Comparison of ENCODE assay signal across 15 cellular contexts in the genomic region with DNA sequence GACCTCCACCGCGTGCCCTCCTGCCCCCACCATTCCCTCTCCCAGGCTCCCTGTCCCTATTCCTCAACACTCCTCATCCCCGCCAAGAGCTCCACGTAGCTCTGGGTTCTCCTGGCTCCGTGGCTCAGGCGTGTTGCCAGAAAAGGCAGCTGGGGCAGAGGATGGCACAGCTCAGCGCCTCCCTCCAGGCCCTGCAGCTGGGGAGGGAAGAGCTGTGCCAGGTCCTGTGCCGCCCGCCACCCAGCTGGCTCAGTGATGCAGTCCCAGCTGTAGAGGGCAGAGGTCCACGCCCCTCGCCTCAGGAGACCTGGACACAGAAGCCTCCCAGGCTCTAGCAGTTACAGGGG. TPM values are rescaled to one million over a fixed set of nuclear protein-coding genes. Genes with fewer than 3 reads are reported as not detected.
A peak's percentile ranks its signal among the peaks of the same experiment; 100 is the strongest.
DNase-seq lines count a peak whose midpoint lies in the region; TF ChIP-seq lines count a peak whose summit lies in the region.
"Had no signal": no experiment of that assay in that cellular context is flagged by ENCODE, and none has a peak within 500 bp of the region (broad histone marks: within the 10 kb centered on the region; RNA-seq: fewer than 3 reads in every experiment).

No MANE protein-coding gene starts in this region.

- H3K27me3 ChIP-seq in esophagus squamous epithelium (no peaks in the 10 kb centered on the region), uterus (no peaks in the 10 kb centered on the region), Caco-2 (replicated peaks; ENCODE audit: control insufficient read depth, insufficient read depth, low read length) (no peaks in the 10 kb centered on the region)

- H3K4me3 ChIP-seq in esophagus squamous epithelium (no peak overlapping the region), uterus (no peak overlapping the region), Caco-2 (ENCODE audit: low read depth, low read length) (no peak overlapping the region)

- H3K4me1 ChIP-seq in esophagus squamous epithelium (peaks cover 34 to 71% (median 49%) of the 10 kb centered on the region in 3 donors), uterus (peaks cover 16 to 43% of the 10 kb centered on the region in 2 donors), Caco-2 (no peaks in the 10 kb centered on the region; the same call in none of the 2 replicates)

- peak overlapping the region; percentile 7 to 91 (median 83) for H3K27ac ChIP-seq in esophagus squamous epithelium
- H3K27ac ChIP-seq in uterus, result peak overlapping the region; percentile 39 to 89
- H3K27ac ChIP-seq: HL-60 had no signal

- TF ChIP-seq CTCF in esophagus squamous epithelium (IDR thresholded peaks at IDR 0.05) (no peak), uterus (IDR thresholded peaks at IDR 0.05) (no peak), Caco-2 (IDR thresholded peaks at IDR 0.05; ENCODE audit: insufficient read depth in 1 of 2, low read depth in 1 of 2, low read length in 1 of 2, severe bottlenecking in 1 of 2, unreplicated experiment in 1 of 2) (no peak)

- peak overlapping the region; percentile 50 for H3K27ac Mint-ChIP-seq in activated T-cell treated with anti-CD3 and anti-CD28 coated beads, Interleukin-2, amount 50 U/mL, for 24 hours
- no peak overlapping the region for H3K27ac Mint-ChIP-seq in activated naive CD4-positive, alpha-beta T cell treated with anti-CD3 and anti-CD28 coated beads for 36 hours
- H3K27ac Mint-ChIP-seq in Caco-2 (ENCODE audit: unreplicated experiment), result no peak overlapping the region
- H3K27ac Mint-ChIP-seq: effector memory CD8-positive, alpha-beta T cell had no signal

- H3K4me1 Mint-ChIP-seq in activated T-cell treated with anti-CD3 and anti-CD28 coated beads, Interleukin-2, amount 50 U/mL, for 24 hours (ENCODE audit: low read depth), result peaks cover 37% of the 10 kb centered on the region
- H3K4me1 Mint-ChIP-seq in activated naive CD4-positive, alpha-beta T cell treated with anti-CD3 and anti-CD28 coated beads for 36 hours (ENCODE audit: low read depth), result peaks cover 26% of the 10 kb centered on the region
- H3K4me1 Mint-ChIP-seq in Caco-2 (ENCODE audit: low read depth, unreplicated experiment), result no peaks in the 10 kb centered on the region

- no peak for DNase-seq in activated T-cell treated with anti-CD3 and anti-CD28 coated beads, Interleukin-2, amount 50 U/mL, for 24 hours
- DNase-seq in activated T-cell treated with anti-CD3 and anti-CD28 coated beads, Interleukin-2, amount 50 U/mL, for 1 hour, result no peak
- DNase-seq in esophagus squamous epithelium (lab: John Stamatoyannopoulos, UW), result no peak
- DNase-seq in mucosa of gallbladder (ENCODE audit: low spot score), result peak; percentile 40
- no peak for DNase-seq in uterus
- no peak for DNase-seq in activated naive CD4-positive, alpha-beta T cell treated with anti-CD3 and anti-CD28 coated beads for 36 hours
- DNase-seq in NCI-H1417 (lab: John Stamatoyannopoulos, UW), result no peak
- DNase-seq in Caco-2, result no peak
- DNase-seq: activated CD4-positive, alpha-beta T cell treated with anti-CD3 and anti-CD28 coated beads, Interleukin-2, amount 50 U/mL, for 1 hour; effector memory CD8-positive, alpha-beta T cell; NK-92 treated with Interleukin-12 subunit alpha and Interleukin-12 subunit beta, amount 100 ng/mL, for 24 hours; small intestine had no signal

- H3K36me3 ChIP-seq in esophagus squamous epithelium (peaks cover 16 to 62% (median 17%) of the 10 kb centered on the region in 3 donors), uterus (no peaks in the 10 kb centered on the region), Caco-2 (ENCODE audit: control insufficient read depth, insufficient read depth, low read length) (peaks cover 6% of the 10 kb centered on the region)

- intact Hi-C loops in esophagus squamous epithelium (cut with DNase I) (no loop called here), uterus (cut with DNase I; ENCODE audit: low total_unique reads) (no loop called here), Caco-2 (cut with micrococcal nuclease; ENCODE audit: unreplicated experiment) (no loop called here)
- intact Hi-C loops in activated naive CD4-positive, alpha-beta T cell treated with anti-CD3 and anti-CD28 coated beads for 36 hours (cut with micrococcal nuclease), result no loop called here

- no peaks in the 10 kb centered on the region for H3K27me3 Mint-ChIP-seq in activated T-cell treated with anti-CD3 and anti-CD28 coated beads, Interleukin-2, amount 50 U/mL, for 24 hours
- H3K27me3 Mint-ChIP-seq in activated naive CD4-positive, alpha-beta T cell treated with anti-CD3 and anti-CD28 coated beads for 36 hours (ENCODE audit: low read depth), result no peaks in the 10 kb centered on the region
- H3K27me3 Mint-ChIP-seq in Caco-2 (ENCODE audit: insufficient read depth, unreplicated experiment), result no peaks in the 10 kb centered on the region
- H3K27me3 Mint-ChIP-seq: effector memory CD8-positive, alpha-beta T cell had no signal

- CTCF ChIA-PET in activated naive CD4-positive, alpha-beta T cell treated with anti-CD3 and anti-CD28 coated beads for 36 hours (lab: Charles Lee), result interaction anchor here (0.6 kb wide), 1 partner anchor 206 kb away, joined by 4 read pairs; no protein-coding TSS in a partner anchor
- CTCF ChIA-PET in Caco-2 (lab: Charles Lee), result no interaction called here

- peaks cover 78% of the 10 kb centered on the region for H3K36me3 Mint-ChIP-seq in activated T-cell treated with anti-CD3 and anti-CD28 coated beads, Interleukin-2, amount 50 U/mL, for 24 hours (ENCODE audit: low read depth)
- peaks cover 13% of the 10 kb centered on the region for H3K36me3 Mint-ChIP-seq in activated naive CD4-positive, alpha-beta T cell treated with anti-CD3 and anti-CD28 coated beads for 36 hours (ENCODE audit: low read depth)
- H3K36me3 Mint-ChIP-seq in Caco-2 (ENCODE audit: insufficient read depth, unreplicated experiment), result peaks cover 41% of the 10 kb centered on the region

- no peak overlapping the region for H3K4me3 Mint-ChIP-seq in activated T-cell treated with anti-CD3 and anti-CD28 coated beads, Interleukin-2, amount 50 U/mL, for 24 hours
- H3K4me3 Mint-ChIP-seq in activated naive CD4-positive, alpha-beta T cell treated with anti-CD3 and anti-CD28 coated beads for 36 hours, result no peak overlapping the region
- H3K4me3 Mint-ChIP-seq in Caco-2 (ENCODE audit: unreplicated experiment), result no peak overlapping the region
- H3K4me3 Mint-ChIP-seq: effector memory CD8-positive, alpha-beta T cell had no signal

- no peaks in the 10 kb centered on the region for H3K9me3 ChIP-seq in esophagus squamous epithelium
- H3K9me3 ChIP-seq in uterus, result no peaks in the 10 kb centered on the region
- no peaks in the 10 kb centered on the region for H3K9me3 ChIP-seq in Caco-2

- BruUV-seq in Caco-2 (replicated peaks; lab: Mats Ljungman, UMichigan), result no TSS peak

- POLR2A ChIA-PET in Caco-2 (lab: Charles Lee), result no interaction called here

- no peak for TF ChIP-seq POLR2A in esophagus squamous epithelium (IDR thresholded peaks at IDR 0.05)
- no peak for TF ChIP-seq POLR2A in uterus (IDR thresholded peaks at IDR 0.05)

- 32% methylated on average over 3 to 7 of the region's 11 CpGs for WGBS in esophagus squamous epithelium, 2 donors

- H3K9me3 Mint-ChIP-seq in activated T-cell treated with anti-CD3 and anti-CD28 coated beads, Interleukin-2, amount 50 U/mL, for 24 hours, result no peaks in the 10 kb centered on the region
- no peaks in the 10 kb centered on the region for H3K9me3 Mint-ChIP-seq in activated naive CD4-positive, alpha-beta T cell treated with anti-CD3 and anti-CD28 coated beads for 36 hours
- H3K9me3 Mint-ChIP-seq in Caco-2 (ENCODE audit: unreplicated experiment), result no peaks in the 10 kb centered on the region
- H3K9me3 Mint-ChIP-seq: effector memory CD8-positive, alpha-beta T cell had no signal

RNA-seq across cellular contexts. Expression of gene ARHGAP1, which starts 4.2 kb away (rescaled TPM):
- total RNA-seq in esophagus squamous epithelium (10 to 100 TPM; 39.2 to 53.6 (median 45.8) TPM), mucosa of gallbladder (138 TPM), uterus (100 to 1,000 TPM in 1 of 4 donors, 10 to 100 TPM in 3; 27.9 to 114 (median 37.3) TPM), Caco-2 (2022) (67.1 and 73.0 TPM in 2 replicates)
- total RNA-seq in activated naive CD4-positive, alpha-beta T cell treated with anti-CD3 and anti-CD28 coated beads for 36 hours, result 10 to 100 TPM; 31.2 to 32.6 TPM

RNA-seq across cellular contexts. Expression of gene ZNF408, which starts 4.6 kb away (rescaled TPM):
- 10 to 100 TPM in 3 of 4 donors, 1 to 10 TPM in 1; 5.2 to 15.1 (median 13.5) TPM for total RNA-seq in esophagus squamous epithelium
- total RNA-seq in mucosa of gallbladder, result 12.9 TPM
- 10 to 100 TPM in 1 of 4 donors, 1 to 10 TPM in 2, under 1 TPM in 1; 0.88 to 10.5 (median 8.0) TPM for total RNA-seq in uterus
- 1 to 10 TPM; 7.3 to 7.6 TPM for total RNA-seq in activated naive CD4-positive, alpha-beta T cell treated with anti-CD3 and anti-CD28 coated beads for 36 hours
- 17.6 and 23.3 TPM in 2 replicates for total RNA-seq in Caco-2 (2022)

RNA-seq across cellular contexts. Expression of gene F2, which starts 22.8 kb away (rescaled TPM):
- total RNA-seq in esophagus squamous epithelium (under 1 TPM in 1 of 4 donors, not detected in 3; 0.19 TPM), mucosa of gallbladder (21.4 TPM), uterus (under 1 TPM in 1 of 4 donors, not detected in 3; 0.27 TPM), Caco-2 (2022) (51.8 and 60.0 TPM in 2 replicates)
- total RNA-seq in activated naive CD4-positive, alpha-beta T cell treated with anti-CD3 and anti-CD28 coated beads for 36 hours, result not detected
- total RNA-seq: A172, mononuclear cell had no signal

Comparison
In these comparisons a context has a peak if more than half of its experiments do, and no peak if none do; other contexts are left out.
1. RNA of gene F2, which starts 22.8 kb away (total RNA-seq): 51.8 to 60.0 TPM in Caco-2 and 21.4 TPM in mucosa of gallbladder (single experiment); 0.19 TPM in esophagus squamous epithelium, not detected in activated naive CD4-positive, alpha-beta T cell treated with anti-CD3 and anti-CD28 coated beads for 36 hours and 0.27 TPM in uterus; every median in the first group is over 10 times any median in the second.